In the genomic region with DNA sequence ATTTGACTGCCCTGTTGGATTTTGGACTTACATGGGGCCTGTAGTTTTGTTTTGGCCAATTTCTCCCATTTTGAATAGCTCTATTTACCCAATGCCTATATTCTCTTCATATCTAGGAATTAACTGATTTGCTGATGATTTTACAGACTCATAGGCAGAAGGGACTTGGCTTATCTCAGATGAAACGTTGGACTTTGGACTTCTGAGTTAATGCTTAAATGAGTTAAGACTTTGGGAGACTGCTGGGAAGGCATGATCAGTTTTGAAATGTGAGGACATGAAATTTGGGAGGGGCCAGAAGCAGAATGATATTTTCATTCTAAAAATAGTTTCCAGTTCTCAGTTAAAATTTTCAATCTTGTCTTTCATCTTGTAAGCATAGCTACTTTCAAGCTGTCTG, we compare ENCODE assay signal across 21 cellular contexts.
"Had no signal": no experiment of that assay in that cellular context is flagged by ENCODE, and none has a peak within 500 bp of the region (broad histone marks: within the 10 kb centered on the region; RNA-seq: fewer than 3 reads in every experiment).

No MANE protein-coding gene starts in this region.

- H3K9me3 ChIP-seq: prostate gland, vagina had no signal

- ATAC-seq: activated naive CD4-positive, alpha-beta T cell treated with anti-CD3 and anti-CD28 coated beads, Interleukin-2, amount 50 U/mL, for 72 hours; activated T-cell treated with anti-CD3 and anti-CD28 coated beads, Interleukin-2, amount 50 U/mL, for 4 hours; right cardiac atrium had no signal

- H3K4me3 ChIP-seq: prostate gland, skin epidermis, suprapubic skin, vagina had no signal

- H3K4me3 Mint-ChIP-seq: activated T-cell treated with anti-CD3 and anti-CD28 coated beads, Interleukin-2, amount 50 U/mL, for 4 hours; neural crest cell; stimulated activated naive CD8-positive, alpha-beta T cell treated with anti-CD3 and anti-CD28 coated beads, Interleukin-15, Interleukin-2, amounts not matched to agents 100 ng/mL and 50 ng/mL, for 24 hours had no signal

- H3K27ac Mint-ChIP-seq: activated naive CD4-positive, alpha-beta T cell treated with anti-CD3 and anti-CD28 coated beads, Interleukin-2, amount 50 U/mL, for 72 hours; stimulated activated naive CD8-positive, alpha-beta T cell treated with anti-CD3 and anti-CD28 coated beads, Interleukin-15, Interleukin-2, amounts not matched to agents 100 ng/mL and 50 ng/mL, for 24 hours had no signal

- DNase-seq: activated CD4-positive, alpha-beta T cell treated with anti-CD3 and anti-CD28 coated beads, Interleukin-2, amount 50 U/mL, for 1 hour; activated CD4-positive, CD25-positive, alpha-beta regulatory T cell treated with anti-CD3 and anti-CD28 coated beads, Interleukin-2, amount 50 U/mL, for 72 hours; activated CD8-positive, alpha-beta memory T cell treated with anti-CD3 and anti-CD28 coated beads, Interleukin-2, amount 50 U/mL, for 4 hours; activated effector memory CD4-positive, alpha-beta T cell treated with anti-CD3 and anti-CD28 coated beads, Interleukin-2, amount 50 U/mL, for 16 hours; activated T-cell treated with anti-CD3 and anti-CD28 coated beads, Interleukin-2, amount 50 U/mL, for 4 hours; amniotic stem cell; head of caudate nucleus; mammary epithelial cell; midbrain; stimulated activated CD4-positive, alpha-beta T cell treated with anti-CD3 and anti-CD28 coated beads, Interleukin-15, amount 100 ng/mL, for 24 hours; stimulated activated CD4-positive, alpha-beta T cell treated with anti-CD3 and anti-CD28 coated beads, Interleukin-2, amount 100 ng/mL, for 48 hours; trophoblast cell had no signal

- H3K27me3 Mint-ChIP-seq: stimulated activated naive CD8-positive, alpha-beta T cell treated with anti-CD3 and anti-CD28 coated beads, Interleukin-15, Interleukin-2, amounts not matched to agents 100 ng/mL and 50 ng/mL, for 24 hours had no signal

- H3K36me3 ChIP-seq: prostate gland had no signal

- H3K4me1 ChIP-seq: prostate gland, suprapubic skin, vagina had no signal

- H3K27ac ChIP-seq: prostate gland, skin epidermis, suprapubic skin, vagina, VCaP had no signal

- H3K4me1 Mint-ChIP-seq: neural crest cell had no signal

- H3K27me3 ChIP-seq: suprapubic skin, vagina had no signal
